17 cellular contexts compared by ENCODE assay signal in the genomic region with DNA sequence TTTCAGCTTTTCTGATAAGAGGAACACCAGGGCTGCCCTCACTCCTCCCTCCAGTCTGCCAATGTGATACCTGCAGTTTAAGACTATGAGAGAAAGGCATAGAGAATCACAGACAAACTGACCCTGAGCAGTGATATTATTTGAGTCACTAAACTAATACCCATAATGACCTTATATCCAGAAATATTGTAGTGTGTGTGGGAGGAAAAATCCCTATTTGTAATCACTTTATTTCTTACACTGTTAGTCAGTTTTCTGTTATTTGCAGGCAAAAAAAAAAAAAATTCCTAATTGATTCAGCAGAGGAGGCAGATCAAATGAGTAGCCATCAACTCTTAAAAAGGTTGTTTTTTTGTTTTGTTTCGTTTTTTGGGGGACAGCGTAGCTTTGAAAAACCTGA.
DNase-seq lines count a peak whose midpoint lies in the region; ATAC-seq and TF ChIP-seq lines count a peak whose summit lies in the region.
"Had no signal": no experiment of that assay in that cellular context is flagged by ENCODE, and none has a peak within 500 bp of the region (broad histone marks: within the 10 kb centered on the region; RNA-seq: fewer than 3 reads in every experiment).

No MANE protein-coding gene starts in this region.

- no peak for DNase-seq in HFFc6
- DNase-seq in activated naive CD8-positive, alpha-beta T cell treated with anti-CD3 and anti-CD28 coated beads, Interleukin-2, amount 50 U/mL, for 24 hours, result no peak
- no peak for DNase-seq in osteoblast (ENCODE audit: insufficient read length, low spot score, missing footprints)
- DNase-seq in left ventricle myocardium inferior, result no peak
- no peak for DNase-seq in SKM-1 (lab: John Stamatoyannopoulos, UW; ENCODE audit: unreplicated experiment)
- DNase-seq: brain microvascular endothelial cell; effector CD4-positive, alpha-beta T cell; EL; foreskin melanocyte; mesendoderm; NCI-H1092 treated with DMSO at 0.1 percent for 48 hours; upper lobe of right lung had no signal

- H3K4me1 Mint-ChIP-seq in HFFc6 (ENCODE audit: low read depth), result peaks cover 89% of the 10 kb centered on the region
- H3K4me1 Mint-ChIP-seq in activated naive CD8-positive, alpha-beta T cell treated with anti-CD3 and anti-CD28 coated beads, Interleukin-2, amount 50 U/mL, for 24 hours, result peaks cover 90% of the 10 kb centered on the region

- peaks cover 0 to 9% (median 0%) of the 10 kb centered on the region in 11 experiments; a peak in 3 of 22 replicates for H3K9me3 ChIP-seq in BLaER1 treated with 17β-estradiol and CSF1 and Interleukin-3, amounts not matched to agents 10 nM and 100 nM (replicated peaks in 1 of 11)
- H3K9me3 ChIP-seq in osteoblast (ENCODE audit: low read depth, low read length) (no peaks in the 10 kb centered on the region), left ventricle myocardium inferior (replicated peaks) (no peaks in the 10 kb centered on the region)
- H3K9me3 ChIP-seq: BLaER1, upper lobe of right lung had no signal

- intact Hi-C loops in left ventricle myocardium inferior (cut with micrococcal nuclease), result no loop called here

- peaks cover 20% of the 10 kb centered on the region for H3K36me3 Mint-ChIP-seq in HFFc6 (ENCODE audit: low read depth)
- H3K36me3 Mint-ChIP-seq in activated naive CD8-positive, alpha-beta T cell treated with anti-CD3 and anti-CD28 coated beads, Interleukin-2, amount 50 U/mL, for 24 hours (ENCODE audit: low read depth), result peaks cover 24% of the 10 kb centered on the region

- no peak for ATAC-seq in activated naive CD8-positive, alpha-beta T cell treated with anti-CD3 and anti-CD28 coated beads, Interleukin-2, amount 50 U/mL, for 24 hours
- ATAC-seq in GM21717 (IDR thresholded peaks at IDR 0.05; ENCODE audit: unreplicated experiment), result no peak

- peaks cover 47 to 99% (median 56%) of the 10 kb centered on the region in 10 experiments for H3K4me1 ChIP-seq in BLaER1 treated with 17β-estradiol and CSF1 and Interleukin-3, amounts not matched to agents 10 nM and 100 nM
- H3K4me1 ChIP-seq in osteoblast (ENCODE audit: insufficient read depth, low read length) (peaks cover 66% of the 10 kb centered on the region), left ventricle myocardium inferior (peaks cover 77% of the 10 kb centered on the region)

- H3K4me3 ChIP-seq in BLaER1 treated with 17β-estradiol and CSF1 and Interleukin-3, amounts not matched to agents 10 nM and 100 nM, result no peak overlapping the region
- H3K4me3 ChIP-seq in osteoblast (ENCODE audit: insufficient read depth, low read length) (no peak overlapping the region), left ventricle myocardium inferior (no peak overlapping the region)
- H3K4me3 ChIP-seq: BLaER1, upper lobe of right lung had no signal

- H3K9ac ChIP-seq in BLaER1 treated with 17β-estradiol and CSF1 and Interleukin-3, amounts not matched to agents 10 nM and 100 nM, result no peak overlapping the region
- H3K9ac ChIP-seq: BLaER1, parathyroid adenoma had no signal

- no peaks in the 10 kb centered on the region for H3K27me3 ChIP-seq in BLaER1 treated with 17β-estradiol and CSF1 and Interleukin-3, amounts not matched to agents 10 nM and 100 nM
- H3K27me3 ChIP-seq in osteoblast (ENCODE audit: insufficient read depth, low read length), result no peaks in the 10 kb centered on the region
- H3K27me3 ChIP-seq in left ventricle myocardium inferior (ENCODE audit: low read depth), result no peaks in the 10 kb centered on the region
- H3K27me3 ChIP-seq: BLaER1, brain microvascular endothelial cell, upper lobe of right lung had no signal

- peaks cover 3% of the 10 kb centered on the region for H3K27me3 Mint-ChIP-seq in HFFc6 (ENCODE audit: insufficient read depth)
- H3K27me3 Mint-ChIP-seq in activated naive CD8-positive, alpha-beta T cell treated with anti-CD3 and anti-CD28 coated beads, Interleukin-2, amount 50 U/mL, for 24 hours, result no peaks in the 10 kb centered on the region

- TF ChIP-seq CTCF in HFFc6 (IDR thresholded peaks at IDR 0.05) (no peak), osteoblast (IDR thresholded peaks at IDR 0.05; ENCODE audit: extremely low read depth, low read depth, low read length) (no peak), left ventricle myocardium inferior (IDR thresholded peaks at IDR 0.05; ENCODE audit: borderline replicate concordance) (no peak)

- no peak overlapping the region for H2AFZ ChIP-seq in osteoblast (ENCODE audit: low read length)
- H2AFZ ChIP-seq: parathyroid adenoma had no signal

- H3K9me3 Mint-ChIP-seq in HFFc6, result no peaks in the 10 kb centered on the region
- H3K9me3 Mint-ChIP-seq in activated naive CD8-positive, alpha-beta T cell treated with anti-CD3 and anti-CD28 coated beads, Interleukin-2, amount 50 U/mL, for 24 hours, result no peaks in the 10 kb centered on the region
- H3K9me3 Mint-ChIP-seq: activated T-helper 1 cell treated with anti-CD3 and anti-CD28 coated beads, Interleukin-12 subunit alpha, Interleukin-12 subunit beta, Interleukin-2, Interleukin-4 antibody, amounts not matched to agents 30 ng/mL and 10 ng/mL and 1 ng/mL, durations not matched to agents 14 hours and 24 hours and 36 hours had no signal

- H3K27ac Mint-ChIP-seq in HFFc6, result peak overlapping the region; percentile 56
- H3K27ac Mint-ChIP-seq in activated naive CD8-positive, alpha-beta T cell treated with anti-CD3 and anti-CD28 coated beads, Interleukin-2, amount 50 U/mL, for 24 hours, result peak overlapping the region; percentile 38

- peaks cover 90% of the 10 kb centered on the region for H3K79me2 ChIP-seq in osteoblast (ENCODE audit: insufficient read depth, low read length)

- peak overlapping the region in 6 of 11 experiments; percentile 19 to 92 (median 86); a peak in 7 of 22 replicates for H3K27ac ChIP-seq in BLaER1 treated with 17β-estradiol and CSF1 and Interleukin-3, amounts not matched to agents 10 nM and 100 nM
- H3K27ac ChIP-seq in osteoblast (ENCODE audit: low read depth, low read length) (peak overlapping the region; percentile 35), left ventricle myocardium inferior (replicated peaks) (no peak overlapping the region)
- H3K27ac ChIP-seq: brain microvascular endothelial cell, parathyroid adenoma, upper lobe of right lung had no signal

- peaks cover 0 to 18% (median 0%) of the 10 kb centered on the region in 11 experiments; a peak in 2 of 22 replicates for H4K20me1 ChIP-seq in BLaER1 treated with 17β-estradiol and CSF1 and Interleukin-3, amounts not matched to agents 10 nM and 100 nM
- H4K20me1 ChIP-seq in osteoblast (ENCODE audit: insufficient read depth, low read length), result peaks cover 5% of the 10 kb centered on the region
- H4K20me1 ChIP-seq: BLaER1 had no signal

- H3K36me3 ChIP-seq in BLaER1 treated with 17β-estradiol and CSF1 and Interleukin-3, amounts not matched to agents 10 nM and 100 nM, result peaks cover 0 to 7% (median 0%) of the 10 kb centered on the region in 11 experiments; a peak in 2 of 22 replicates
- H3K36me3 ChIP-seq in osteoblast (ENCODE audit: insufficient read depth, low read length), result no peaks in the 10 kb centered on the region
- H3K36me3 ChIP-seq in left ventricle myocardium inferior, result no peaks in the 10 kb centered on the region
- H3K36me3 ChIP-seq: BLaER1, brain microvascular endothelial cell, upper lobe of right lung had no signal

- H3K4me3 Mint-ChIP-seq in HFFc6, result no peak overlapping the region; the same call in 1 of the 2 replicates
- no peak overlapping the region for H3K4me3 Mint-ChIP-seq in activated naive CD8-positive, alpha-beta T cell treated with anti-CD3 and anti-CD28 coated beads, Interleukin-2, amount 50 U/mL, for 24 hours

- peak overlapping the region in 10 of 11 experiments; percentile 74 to 95 (median 88); a peak in 16 of 22 replicates for H3K4me2 ChIP-seq in BLaER1 treated with 17β-estradiol and CSF1 and Interleukin-3, amounts not matched to agents 10 nM and 100 nM
- H3K4me2 ChIP-seq in osteoblast (ENCODE audit: insufficient read depth, low read length), result peak overlapping the region; percentile 1
